In the genomic region with DNA sequence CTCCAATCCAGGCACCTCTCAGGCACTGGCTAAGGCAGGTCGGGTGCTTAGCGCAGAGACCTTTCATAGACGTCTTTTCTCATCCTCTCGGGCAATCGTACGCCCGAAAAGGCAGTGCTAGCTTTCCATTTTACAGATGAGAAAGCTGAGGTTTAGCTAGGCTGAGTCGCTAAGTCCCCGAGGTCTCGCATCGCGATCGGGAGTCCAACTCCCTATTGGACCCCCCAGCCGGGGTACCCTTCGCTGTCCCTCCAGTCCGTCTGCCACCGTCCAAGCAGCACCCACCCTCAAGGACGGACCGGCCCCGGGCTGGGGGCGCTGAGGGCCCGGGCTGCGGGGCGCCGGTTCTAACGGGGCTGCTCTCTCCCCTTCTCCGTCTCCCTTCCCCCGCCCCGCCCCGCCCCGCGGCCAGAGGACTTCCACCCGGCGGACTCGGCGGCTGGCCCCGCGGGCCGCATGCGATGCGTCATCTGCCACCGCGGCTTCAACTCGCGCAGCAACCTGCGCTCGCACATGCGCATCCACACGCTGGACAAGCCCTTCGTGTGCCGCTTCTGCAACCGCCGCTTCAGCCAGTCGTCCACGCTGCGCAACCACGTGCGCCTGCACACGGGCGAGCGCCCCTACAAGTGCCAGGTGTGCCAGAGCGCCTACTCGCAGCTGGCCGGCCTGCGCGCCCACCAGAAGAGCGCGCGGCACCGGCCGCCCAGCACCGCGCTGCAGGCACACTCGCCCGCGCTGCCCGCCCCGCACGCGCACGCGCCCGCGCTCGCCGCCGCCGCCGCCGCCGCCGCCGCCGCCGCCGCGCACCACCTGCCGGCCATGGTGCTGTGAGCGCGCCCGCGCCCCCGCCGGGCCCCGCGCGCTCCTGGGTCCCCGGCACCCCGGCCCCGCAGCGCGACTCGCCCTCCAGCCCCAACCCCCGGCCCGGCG, we compare ENCODE assay signal across 1 cellular context.
TF ChIP-seq lines count a peak whose summit lies in the region.

No MANE protein-coding gene starts in this region.

TF ChIP-seq in HepG2, 621 proteins besides CTCF, POLR2A, EP300 and RAD21 (continued from another document and continues in another):
- TF ChIP-seq, protein P1, sequence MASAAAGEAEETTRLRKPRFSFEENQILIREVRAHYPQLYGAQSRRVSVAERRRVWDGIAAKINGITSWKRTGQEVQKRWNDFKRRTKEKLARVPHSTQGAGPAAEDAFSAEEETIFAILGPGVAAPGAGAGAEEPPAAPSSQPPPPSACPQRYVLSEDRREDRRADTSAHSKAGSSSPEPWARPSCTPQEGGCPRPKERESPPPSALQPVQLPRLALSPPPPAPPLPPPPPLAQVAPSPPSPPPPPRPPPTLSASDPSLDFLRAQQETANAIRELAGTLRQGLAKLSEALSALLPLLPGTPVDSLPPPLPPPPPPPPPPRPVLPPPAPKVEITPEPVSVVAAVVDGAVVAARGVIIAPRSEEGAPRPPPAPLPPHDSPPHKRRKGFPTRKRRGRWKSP (CRISPR knock-in tag; IDR thresholded peaks at IDR 0.05): peak; percentile 93
- peak; percentile 53; the same call in 1 of the 2 replicates for TF ChIP-seq HDAC2 (CRISPR knock-in tag; IDR thresholded peaks at IDR 0.05)
- peak; percentile 62; the same call in 1 of the 2 replicates for TF ChIP-seq ZNF441 (CRISPR knock-in tag; IDR thresholded peaks at IDR 0.05; ENCODE audit: borderline replicate concordance)
- no peak for TF ChIP-seq NR2F1 (CRISPR knock-in tag; IDR thresholded peaks at IDR 0.05)
- TF ChIP-seq FOXK2 (IDR thresholded peaks at IDR 0.05): no peak
- TF ChIP-seq ZNF761 (CRISPR knock-in tag; conservative IDR thresholded peaks at IDR 0.05): 0 out of 2 replicates have a peak, but pooled peaks have one; percentile 71
- no peak for TF ChIP-seq ZXDC (CRISPR knock-in tag; IDR thresholded peaks at IDR 0.05)
- TF ChIP-seq U2AF1 (optimal IDR thresholded peaks at IDR 0.05; ENCODE audit: low read depth, low read length): no peak
- TF ChIP-seq SRSF4 (IDR thresholded peaks at IDR 0.05; ENCODE audit: low read depth, low read length, poor library complexity, severe bottlenecking): no peak
- TF ChIP-seq HNRNPK (IDR thresholded peaks at IDR 0.05; ENCODE audit: low read depth, low read length, poor library complexity, severe bottlenecking): peak; percentile 73
- TF ChIP-seq ZFP41 (CRISPR knock-in tag; IDR thresholded peaks at IDR 0.05; ENCODE audit: borderline replicate concordance): no peak
- TF ChIP-seq MEIS1 (CRISPR knock-in tag; IDR thresholded peaks at IDR 0.05; ENCODE audit: borderline replicate concordance): 0 out of 2 replicates have a peak, but pooled peaks have one; percentile 16
- peak; percentile 47; the same call in 1 of the 2 replicates for TF ChIP-seq DRAP1 (CRISPR knock-in tag; IDR thresholded peaks at IDR 0.05)
- TF ChIP-seq, protein P2, sequence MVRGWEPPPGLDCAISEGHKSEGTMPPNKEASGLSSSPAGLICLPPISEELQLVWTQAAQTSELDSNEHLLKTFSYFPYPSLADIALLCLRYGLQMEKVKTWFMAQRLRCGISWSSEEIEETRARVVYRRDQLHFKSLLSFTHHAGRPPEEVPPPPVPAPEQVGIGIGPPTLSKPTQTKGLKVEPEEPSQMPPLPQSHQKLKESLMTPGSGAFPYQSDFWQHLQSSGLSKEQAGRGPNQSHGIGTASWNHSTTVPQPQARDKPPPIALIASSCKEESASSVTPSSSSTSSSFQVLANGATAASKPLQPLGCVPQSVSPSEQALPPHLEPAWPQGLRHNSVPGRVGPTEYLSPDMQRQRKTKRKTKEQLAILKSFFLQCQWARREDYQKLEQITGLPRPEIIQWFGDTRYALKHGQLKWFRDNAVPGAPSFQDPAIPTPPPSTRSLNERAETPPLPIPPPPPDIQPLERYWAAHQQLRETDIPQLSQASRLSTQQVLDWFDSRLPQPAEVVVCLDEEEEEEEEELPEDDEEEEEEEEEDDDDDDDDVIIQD (CRISPR knock-in tag; IDR thresholded peaks at IDR 0.05; ENCODE audit: low read depth): 0 out of 2 replicates have a peak, but pooled peaks have one; percentile 25
- TF ChIP-seq RFXANK (CRISPR knock-in tag; IDR thresholded peaks at IDR 0.05): no peak
- no peak for TF ChIP-seq RXRB (CRISPR knock-in tag; IDR thresholded peaks at IDR 0.05; ENCODE audit: borderline replicate concordance)
- TF ChIP-seq, protein P3, sequence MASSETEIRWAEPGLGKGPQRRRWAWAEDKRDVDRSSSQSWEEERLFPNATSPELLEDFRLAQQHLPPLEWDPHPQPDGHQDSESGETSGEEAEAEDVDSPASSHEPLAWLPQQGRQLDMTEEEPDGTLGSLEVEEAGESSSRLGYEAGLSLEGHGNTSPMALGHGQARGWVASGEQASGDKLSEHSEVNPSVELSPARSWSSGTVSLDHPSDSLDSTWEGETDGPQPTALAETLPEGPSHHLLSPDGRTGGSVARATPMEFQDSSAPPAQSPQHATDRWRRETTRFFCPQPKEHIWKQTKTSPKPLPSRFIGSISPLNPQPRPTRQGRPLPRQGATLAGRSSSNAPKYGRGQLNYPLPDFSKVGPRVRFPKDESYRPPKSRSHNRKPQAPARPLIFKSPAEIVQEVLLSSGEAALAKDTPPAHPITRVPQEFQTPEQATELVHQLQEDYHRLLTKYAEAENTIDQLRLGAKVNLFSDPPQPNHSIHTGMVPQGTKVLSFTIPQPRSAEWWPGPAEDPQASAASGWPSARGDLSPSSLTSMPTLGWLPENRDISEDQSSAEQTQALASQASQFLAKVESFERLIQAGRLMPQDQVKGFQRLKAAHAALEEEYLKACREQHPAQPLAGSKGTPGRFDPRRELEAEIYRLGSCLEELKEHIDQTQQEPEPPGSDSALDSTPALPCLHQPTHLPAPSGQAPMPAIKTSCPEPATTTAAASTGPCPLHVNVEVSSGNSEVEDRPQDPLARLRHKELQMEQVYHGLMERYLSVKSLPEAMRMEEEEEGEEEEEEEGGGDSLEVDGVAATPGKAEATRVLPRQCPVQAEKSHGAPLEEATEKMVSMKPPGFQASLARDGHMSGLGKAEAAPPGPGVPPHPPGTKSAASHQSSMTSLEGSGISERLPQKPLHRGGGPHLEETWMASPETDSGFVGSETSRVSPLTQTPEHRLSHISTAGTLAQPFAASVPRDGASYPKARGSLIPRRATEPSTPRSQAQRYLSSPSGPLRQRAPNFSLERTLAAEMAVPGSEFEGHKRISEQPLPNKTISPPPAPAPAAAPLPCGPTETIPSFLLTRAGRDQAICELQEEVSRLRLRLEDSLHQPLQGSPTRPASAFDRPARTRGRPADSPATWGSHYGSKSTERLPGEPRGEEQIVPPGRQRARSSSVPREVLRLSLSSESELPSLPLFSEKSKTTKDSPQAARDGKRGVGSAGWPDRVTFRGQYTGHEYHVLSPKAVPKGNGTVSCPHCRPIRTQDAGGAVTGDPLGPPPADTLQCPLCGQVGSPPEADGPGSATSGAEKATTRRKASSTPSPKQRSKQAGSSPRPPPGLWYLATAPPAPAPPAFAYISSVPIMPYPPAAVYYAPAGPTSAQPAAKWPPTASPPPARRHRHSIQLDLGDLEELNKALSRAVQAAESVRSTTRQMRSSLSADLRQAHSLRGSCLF (CRISPR knock-in tag; IDR thresholded peaks at IDR 0.05; ENCODE audit: borderline replicate concordance): peak; percentile 84; the same call in 1 of the 2 replicates
- peak; percentile 68; the same call in 1 of the 2 replicates for TF ChIP-seq ZNF703 (CRISPR knock-in tag; IDR thresholded peaks at IDR 0.05; ENCODE audit: borderline replicate concordance)
- TF ChIP-seq NR1H2 (CRISPR knock-in tag; IDR thresholded peaks at IDR 0.05; ENCODE audit: borderline replicate concordance, low read depth): no peak
- no peak for TF ChIP-seq SETDB1 (CRISPR knock-in tag; IDR thresholded peaks at IDR 0.05; ENCODE audit: borderline replicate concordance)
- 0 out of 2 replicates have a peak, but pooled peaks have one; percentile 30 for TF ChIP-seq AKAP8 (CRISPR knock-in tag; IDR thresholded peaks at IDR 0.05)
- TF ChIP-seq KLF15 (CRISPR knock-in tag; IDR thresholded peaks at IDR 0.05; ENCODE audit: borderline replicate concordance): peak; percentile 77; the same call in 1 of the 2 replicates
- peak; percentile 74; the same call in 1 of the 2 replicates for TF ChIP-seq FOXM1 (CRISPR knock-in tag; IDR thresholded peaks at IDR 0.05)
- TF ChIP-seq SALL2 (CRISPR knock-in tag; IDR thresholded peaks at IDR 0.05): peak; percentile 90
- TF ChIP-seq ZNF143 (CRISPR knock-in tag; IDR thresholded peaks at IDR 0.05): peak; percentile 59; the same call in 1 of the 2 replicates
- TF ChIP-seq, protein P4, sequence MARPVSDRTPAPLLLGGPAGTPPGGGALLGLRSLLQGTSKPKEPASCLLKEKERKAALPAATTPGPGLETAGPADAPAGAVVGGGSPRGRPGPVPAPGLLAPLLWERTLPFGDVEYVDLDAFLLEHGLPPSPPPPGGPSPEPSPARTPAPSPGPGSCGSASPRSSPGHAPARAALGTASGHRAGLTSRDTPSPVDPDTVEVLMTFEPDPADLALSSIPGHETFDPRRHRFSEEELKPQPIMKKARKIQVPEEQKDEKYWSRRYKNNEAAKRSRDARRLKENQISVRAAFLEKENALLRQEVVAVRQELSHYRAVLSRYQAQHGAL (CRISPR knock-in tag; IDR thresholded peaks at IDR 0.05; ENCODE audit: not compliant biosample characterization): no peak
- TF ChIP-seq ZNF232 (CRISPR knock-in tag; IDR thresholded peaks at IDR 0.05; ENCODE audit: borderline replicate concordance): peak; percentile 88
- TF ChIP-seq XRCC5 (optimal IDR thresholded peaks at IDR 0.05; ENCODE audit: low read length): no peak
- TF ChIP-seq EED (CRISPR knock-in tag; IDR thresholded peaks at IDR 0.05): peak; percentile 74; the same call in 1 of the 2 replicates
- TF ChIP-seq, protein P5, sequence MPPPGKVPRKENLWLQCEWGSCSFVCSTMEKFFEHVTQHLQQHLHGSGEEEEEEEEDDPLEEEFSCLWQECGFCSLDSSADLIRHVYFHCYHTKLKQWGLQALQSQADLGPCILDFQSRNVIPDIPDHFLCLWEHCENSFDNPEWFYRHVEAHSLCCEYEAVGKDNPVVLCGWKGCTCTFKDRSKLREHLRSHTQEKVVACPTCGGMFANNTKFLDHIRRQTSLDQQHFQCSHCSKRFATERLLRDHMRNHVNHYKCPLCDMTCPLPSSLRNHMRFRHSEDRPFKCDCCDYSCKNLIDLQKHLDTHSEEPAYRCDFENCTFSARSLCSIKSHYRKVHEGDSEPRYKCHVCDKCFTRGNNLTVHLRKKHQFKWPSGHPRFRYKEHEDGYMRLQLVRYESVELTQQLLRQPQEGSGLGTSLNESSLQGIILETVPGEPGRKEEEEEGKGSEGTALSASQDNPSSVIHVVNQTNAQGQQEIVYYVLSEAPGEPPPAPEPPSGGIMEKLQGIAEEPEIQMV (CRISPR knock-in tag; IDR thresholded peaks at IDR 0.05; ENCODE audit: low read depth): 0 out of 2 replicates have a peak, but pooled peaks have one; percentile 38
- no peak for TF ChIP-seq GZF1 (CRISPR knock-in tag; IDR thresholded peaks at IDR 0.05)
- TF ChIP-seq ZNF605 (CRISPR knock-in tag; IDR thresholded peaks at IDR 0.05): 0 out of 2 replicates have a peak, but pooled peaks have one; percentile 29
- TF ChIP-seq ZNF30 (CRISPR knock-in tag; IDR thresholded peaks at IDR 0.05): peak; percentile 94
- TF ChIP-seq USF2 (IDR thresholded peaks at IDR 0.05; ENCODE audit: low read depth, low read length): 0 out of 2 replicates have a peak, but pooled peaks have one; percentile 5
- peak; percentile 21; the same call in 1 of the 2 replicates for TF ChIP-seq USF2 (CRISPR knock-in tag; IDR thresholded peaks at IDR 0.05; ENCODE audit: borderline replicate concordance)
- TF ChIP-seq LRRFIP1 (CRISPR knock-in tag; conservative IDR thresholded peaks at IDR 0.05): no peak
